ENCODE assay signal across 16 cellular contexts in genomic region chr11:28715726-28716125, GRCh38.
"Had no signal": no experiment of that assay in that cellular context is flagged by ENCODE, and none has a peak within 500 bp of the region (broad histone marks: within the 10 kb centered on the region; RNA-seq: fewer than 3 reads in every experiment).

No MANE protein-coding gene starts in this region.

- H3K36me3 ChIP-seq: ascending aorta, breast epithelium, esophagus muscularis mucosa, left lung, neural progenitor cell, vagina had no signal

- H3K27me3 ChIP-seq: ascending aorta, breast epithelium, esophagus muscularis mucosa, left lung, neural progenitor cell, testis, vagina had no signal

- DNase-seq: activated T-cell treated with anti-CD3 and anti-CD28 coated beads, Interleukin-2, amount 50 U/mL, for 24 hours; glutamatergic neuron; hypothalamus; immature natural killer cell; left lung; naive thymus-derived CD8-positive, alpha-beta T cell; retina; stimulated activated CD4-positive, alpha-beta T cell treated with anti-CD3 and anti-CD28 coated beads, Interleukin-2, amount 100 ng/mL, for 48 hours; stimulated activated CD8-positive, alpha-beta memory T cell treated with anti-CD3 and anti-CD28 coated beads, Interleukin-4, amount 100 ng/mL, for 48 hours; stimulated activated naive B cell treated with anti-CD40 and anti-IgM and Interleukin-4, amounts not matched to agents 10 μg/mL and 1 μg/mL and 100 μg/mL, for 72 hours; testis had no signal

- H3K27ac ChIP-seq: ascending aorta, breast epithelium, esophagus muscularis mucosa, left lung, neural progenitor cell, testis, vagina had no signal

- H3K4me3 ChIP-seq: ascending aorta, breast epithelium, esophagus muscularis mucosa, left lung, neural progenitor cell, testis, vagina had no signal

- H3K4me1 ChIP-seq: ascending aorta, breast epithelium, esophagus muscularis mucosa, left lung, neural progenitor cell, testis, vagina had no signal

- H3K9me3 ChIP-seq: ascending aorta, breast epithelium, esophagus muscularis mucosa, left lung, testis, vagina had no signal
